28 cellular contexts compared by ENCODE assay signal in the genomic region with DNA sequence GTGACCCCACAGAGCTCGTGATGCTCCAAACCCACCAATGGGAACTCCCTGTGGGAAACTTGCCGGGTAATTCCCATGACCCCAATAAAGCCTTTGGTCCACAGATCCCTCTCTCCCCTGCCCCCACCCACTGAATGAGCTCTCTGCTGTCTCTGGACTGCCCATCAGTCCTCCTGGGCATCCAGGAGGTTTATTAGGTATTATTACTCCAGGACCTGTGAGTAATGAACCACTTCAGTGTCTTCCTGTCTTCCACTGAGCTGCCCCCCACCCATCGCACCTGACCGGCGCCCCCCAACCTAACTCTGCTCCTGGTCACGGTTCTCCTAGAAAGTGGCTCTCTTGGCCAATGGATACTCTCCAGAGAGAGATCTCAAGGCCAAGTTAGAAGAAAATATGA. TPM values are rescaled to one million over a fixed set of nuclear protein-coding genes. Genes with fewer than 3 reads are reported as not detected.
"Had no signal": no experiment of that assay in that cellular context is flagged by ENCODE, and none has a peak within 500 bp of the region (broad histone marks: within the 10 kb centered on the region; RNA-seq: fewer than 3 reads in every experiment).

No MANE protein-coding gene starts in this region.

- H3K9me3 ChIP-seq: ascending aorta had no signal

- DNase-seq: activated B cell treated with CpG ODN at 0.5 μM for 24 hours; activated CD4-positive, alpha-beta memory T cell treated with anti-CD3 and anti-CD28 coated beads for 36 hours; activated CD4-positive, alpha-beta T cell treated with anti-CD3 and anti-CD28 coated beads for 4 hours; activated CD4-positive, alpha-beta T cell treated with anti-CD3 and anti-CD28 coated beads, Interleukin-2, amount 10 ng/mL, durations not matched to agents 24 days and 14 days; activated CD4-positive, alpha-beta T cell treated with anti-CD3 and anti-CD28 coated beads, Interleukin-2, amount 50 U/mL, for 1 hour; activated CD4-positive, alpha-beta T cell treated with anti-CD3 and anti-CD28 coated beads, Interleukin-2, amount 50 U/mL, for 4 hours; activated CD4-positive, CD25-positive, alpha-beta regulatory T cell treated with anti-CD3 and anti-CD28 coated beads, Interleukin-2, amount 50 U/mL, for 72 hours; activated CD8-positive, alpha-beta memory T cell treated with anti-CD3 and anti-CD28 coated beads, Interleukin-2, amount 50 U/mL, for 4 hours; activated CD8-positive, alpha-beta T cell treated with anti-CD3 and anti-CD28 coated beads for 36 hours; activated effector memory CD4-positive, alpha-beta T cell treated with anti-CD3 and anti-CD28 coated beads, Interleukin-2, amount 50 U/mL, for 16 hours; activated naive CD4-positive, alpha-beta T cell treated with anti-CD3 and anti-CD28 coated beads, Interleukin-2, amount 10 ng/mL, durations not matched to agents 7 days and 5 days; activated naive CD4-positive, alpha-beta T cell treated with Interleukin-2 at 50 U/mL for 16 hours; activated naive CD8-positive, alpha-beta T cell treated with anti-CD3 and anti-CD28 coated beads, Interleukin-2, amount 10 ng/mL, durations not matched to agents 7 days and 5 days; activated naive CD8-positive, alpha-beta T cell treated with anti-CD3 and anti-CD28 coated beads, Interleukin-2, amount 50 U/mL, for 24 hours; activated T-cell treated with anti-CD3 and anti-CD28 coated beads for 4 hours; activated T-cell treated with anti-CD3 and anti-CD28 coated beads, Interleukin-2, amount 50 U/mL, for 1 hour; activated T-cell treated with anti-CD3 and anti-CD28 coated beads, Interleukin-2, amount 50 U/mL, for 4 hours; activated T-cell treated with anti-CD3 and anti-CD28 coated beads, Interleukin-2, amount 50 U/mL, for 72 hours; amygdala; anterior cingulate cortex; caudate nucleus; T-cell; T-helper 2 cell; T-helper 9 cell had no signal

- H3K27ac ChIP-seq: ascending aorta, cardiac muscle cell, VCaP had no signal

- ATAC-seq: activated CD8-positive, alpha-beta T cell treated with anti-CD3 and anti-CD28 coated beads for 36 hours; activated naive CD8-positive, alpha-beta T cell treated with anti-CD3 and anti-CD28 coated beads, Interleukin-2, amount 50 U/mL, for 24 hours; activated T-cell treated with anti-CD3 and anti-CD28 coated beads, Interleukin-2, amount 50 U/mL, for 4 hours; activated T-cell treated with anti-CD3 and anti-CD28 coated beads, Interleukin-2, amount 50 U/mL, for 72 hours; activated T-helper 17 cell treated with anti-CD3 and anti-CD28 coated beads, Interleukin-2, amount 50 U/mL, for 72 hours; T-cell had no signal

- H3K27me3 ChIP-seq: ascending aorta, cardiac muscle cell had no signal

- H3K36me3 ChIP-seq: ascending aorta, cardiac muscle cell had no signal

- H3K4me3 ChIP-seq: ascending aorta, cardiac muscle cell had no signal

RNA-seq across cellular contexts. Expression of gene DNAH17, which starts 28.7 kb away (rescaled TPM):
- total RNA-seq: ascending aorta, cardiac muscle cell had no signal
